23 cellular contexts compared by ENCODE assay signal in the genomic region with DNA sequence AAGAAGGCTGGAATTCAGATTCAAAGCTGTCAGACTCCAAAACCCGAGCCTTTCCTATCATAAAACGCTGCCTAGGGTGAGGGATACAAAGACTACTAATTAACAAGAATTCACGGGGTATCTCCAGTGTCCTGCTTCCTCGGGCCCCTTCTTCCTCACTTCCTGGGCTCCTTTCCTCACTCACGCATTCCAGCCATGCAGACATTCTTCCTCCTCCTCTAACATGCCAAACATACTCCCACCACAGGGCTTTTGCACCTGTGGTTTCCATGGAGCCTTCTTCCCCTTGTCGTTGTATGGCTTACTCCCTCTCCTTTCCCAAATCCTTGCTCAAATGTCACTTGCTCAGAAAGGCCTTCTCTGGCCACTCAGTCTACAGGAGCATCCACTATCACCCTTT.
DNase-seq lines count a peak whose midpoint lies in the region; ATAC-seq, FAIRE-seq and TF ChIP-seq lines count a peak whose summit lies in the region.
"Had no signal": no experiment of that assay in that cellular context is flagged by ENCODE, and none has a peak within 500 bp of the region (broad histone marks: within the 10 kb centered on the region; RNA-seq: fewer than 3 reads in every experiment).

No MANE protein-coding gene starts in this region.

- no peak overlapping the region for H4K8ac ChIP-seq in mesenchymal stem cell (ENCODE audit: low read length)

- H3K4me2 ChIP-seq in A549 (no peak overlapping the region), mesenchymal stem cell (ENCODE audit: low read length, poor library complexity, severe bottlenecking) (no peak overlapping the region)
- H3K4me2 ChIP-seq: BLaER1 had no signal

- ATAC-seq in A549 (no peak), WTC11 (peak; percentile 12; the same call in 1 of the 2 replicates), HG03196 (IDR thresholded peaks at IDR 0.05; ENCODE audit: unreplicated experiment) (no peak)
- no peak for ATAC-seq in activated T-cell treated with anti-CD3 and anti-CD28 coated beads, Interleukin-2, amount 50 U/mL, for 72 hours (replicated peaks in 1 of 2)

- no peak overlapping the region for H3K9ac ChIP-seq in mesenchymal stem cell (ENCODE audit: low read length)
- H3K9ac ChIP-seq: BLaER1 had no signal

- WGBS in A549 (ENCODE audit: missing lambda C conversion rate) = 92% methylated on average over 6 of the region's 6 CpGs
- 80% methylated on average over 6 of the region's 6 CpGs for WGBS in mesenchymal stem cell

- no peak for TF ChIP-seq POLR2A in A549 (IDR thresholded peaks at IDR 0.05; ENCODE audit: low read length)

- peak overlapping the region; percentile 22 for H2AK5ac ChIP-seq in mesenchymal stem cell (ENCODE audit: low read length, severe bottlenecking)

- H3K4me3 Mint-ChIP-seq in WTC11 = no peak overlapping the region
- H3K4me3 Mint-ChIP-seq in nephron = no peak overlapping the region
- no peak overlapping the region for H3K4me3 Mint-ChIP-seq in activated T-cell treated with anti-CD3 and anti-CD28 coated beads, Interleukin-2, amount 50 U/mL, for 72 hours
- H3K4me3 Mint-ChIP-seq: CD14-positive monocyte; CD4-positive, alpha-beta memory T cell; CD4-positive, CD25-positive, alpha-beta regulatory T cell; CD8-positive, alpha-beta memory T cell had no signal

- H3K27ac ChIP-seq in A549 (peak overlapping the region; percentile 12 to 85; a peak in 3 of 6 replicates), mesenchymal stem cell (ENCODE audit: low read length, poor library complexity, severe bottlenecking) (no peak overlapping the region)
- H3K27ac ChIP-seq: 22Rv1, BLaER1 had no signal

- H2BK120ac ChIP-seq in mesenchymal stem cell (ENCODE audit: low read depth, low read length) = no peak overlapping the region

- peaks cover 34% of the 10 kb centered on the region for H3K4me1 Mint-ChIP-seq in WTC11
- H3K4me1 Mint-ChIP-seq in nephron = peaks cover 36% of the 10 kb centered on the region
- H3K4me1 Mint-ChIP-seq in activated T-cell treated with anti-CD3 and anti-CD28 coated beads, Interleukin-2, amount 50 U/mL, for 72 hours (ENCODE audit: low read depth) = no peaks in the 10 kb centered on the region
- H3K4me1 Mint-ChIP-seq: CD14-positive monocyte; CD4-positive, alpha-beta memory T cell; CD4-positive, CD25-positive, alpha-beta regulatory T cell; CD8-positive, alpha-beta memory T cell had no signal

- H3K79me1 ChIP-seq in mesenchymal stem cell (replicated peaks; ENCODE audit: low read length, poor library complexity, severe bottlenecking) = no peaks in the 10 kb centered on the region

- H3K27ac Mint-ChIP-seq in WTC11 = no peak overlapping the region
- H3K27ac Mint-ChIP-seq in nephron = peak overlapping the region in 2 of 3 experiments; percentile 11 to 16
- H3K27ac Mint-ChIP-seq in activated T-cell treated with anti-CD3 and anti-CD28 coated beads, Interleukin-2, amount 50 U/mL, for 72 hours = no peak overlapping the region
- H3K27ac Mint-ChIP-seq: CD14-positive monocyte; CD4-positive, alpha-beta memory T cell; CD4-positive, CD25-positive, alpha-beta regulatory T cell; CD8-positive, alpha-beta memory T cell had no signal

- H3K9me3 ChIP-seq in A549 = no peaks in the 10 kb centered on the region
- no peaks in the 10 kb centered on the region for H3K9me3 ChIP-seq in mesenchymal stem cell (ENCODE audit: control insufficient read depth, low read length)
- H3K9me3 ChIP-seq: BE2C, BLaER1 had no signal

- H3K23ac ChIP-seq in mesenchymal stem cell (ENCODE audit: low read length in 2 of 2) = no peak overlapping the region

- no peak overlapping the region for H3K18ac ChIP-seq in mesenchymal stem cell (ENCODE audit: low read depth in 1 of 2, low read length in 2 of 2)

- H3K9me3 Mint-ChIP-seq in WTC11 (no peaks in the 10 kb centered on the region), nephron (no peaks in the 10 kb centered on the region)
- no peaks in the 10 kb centered on the region for H3K9me3 Mint-ChIP-seq in activated T-cell treated with anti-CD3 and anti-CD28 coated beads, Interleukin-2, amount 50 U/mL, for 72 hours
- H3K9me3 Mint-ChIP-seq: CD14-positive monocyte had no signal

- no peak overlapping the region for H2BK15ac ChIP-seq in mesenchymal stem cell (ENCODE audit: low read depth, poor library complexity, severe bottlenecking)

- no peak overlapping the region for H3K4ac ChIP-seq in mesenchymal stem cell (ENCODE audit: low read depth in 1 of 2, low read length in 2 of 2)

- no peak for TF ChIP-seq RAD21 in A549 (conservative IDR thresholded peaks at IDR 0.05 in 1 of 2, IDR thresholded peaks at IDR 0.05 in 1 of 2)

- H4K91ac ChIP-seq in mesenchymal stem cell (ENCODE audit: low read length) = no peak overlapping the region

- DNase-seq in A549 (ENCODE audit: low read depth in 1 of 2, low spot score in 1 of 2) (no peak), WTC11 (ENCODE audit: low spot score) (no peak), mesenchymal stem cell (no peak), DMS53 treated with DMSO at 0.1 percent for 48 hours (lab: John Stamatoyannopoulos, UW; ENCODE audit: unreplicated experiment) (no peak)
- no peak for DNase-seq in activated T-cell treated with anti-CD3 and anti-CD28 coated beads, Interleukin-2, amount 50 U/mL, for 72 hours
- DNase-seq: C1 segment of cervical spinal cord; CD8-positive, alpha-beta memory T cell; COR-L47; DMS 273 treated with DMSO at 0.1 percent for 48 hours; DMS153; DMS79 treated with DMSO at 0.1 percent for 48 hours; GF-D8 had no signal

- POLR2A ChIA-PET in A549 (lab: Yijun Ruan, JAX) (no interaction called here), WTC11 (lab: Charles Lee) (interaction anchor here (0.5 kb wide), 1 partner anchor 9 kb away, joined by 3 read pairs; no protein-coding TSS in a partner anchor)

- no peak overlapping the region for H2BK12ac ChIP-seq in mesenchymal stem cell (ENCODE audit: low read length in 2 of 2)

- no peak overlapping the region for H3K14ac ChIP-seq in mesenchymal stem cell (ENCODE audit: low read length in 2 of 2)

- H3K27me3 Mint-ChIP-seq in WTC11 (ENCODE audit: low read depth) = peaks cover 5% of the 10 kb centered on the region; the same call in 1 of the 2 replicates
- peaks cover 6% of the 10 kb centered on the region for H3K27me3 Mint-ChIP-seq in nephron (ENCODE audit: low read depth)
- H3K27me3 Mint-ChIP-seq in activated T-cell treated with anti-CD3 and anti-CD28 coated beads, Interleukin-2, amount 50 U/mL, for 72 hours (ENCODE audit: low read depth) = no peaks in the 10 kb centered on the region
- H3K27me3 Mint-ChIP-seq: CD4-positive, alpha-beta memory T cell; CD4-positive, CD25-positive, alpha-beta regulatory T cell had no signal

- H2AFZ ChIP-seq in mesenchymal stem cell (ENCODE audit: low read depth, low read length) = no peak overlapping the region

- H3K36me3 Mint-ChIP-seq in WTC11 (no peaks in the 10 kb centered on the region), nephron (ENCODE audit: low read depth) (no peaks in the 10 kb centered on the region)
- no peaks in the 10 kb centered on the region for H3K36me3 Mint-ChIP-seq in activated T-cell treated with anti-CD3 and anti-CD28 coated beads, Interleukin-2, amount 50 U/mL, for 72 hours (ENCODE audit: insufficient read depth in 2 of 2)
- H3K36me3 Mint-ChIP-seq: CD14-positive monocyte; CD4-positive, alpha-beta memory T cell; CD4-positive, CD25-positive, alpha-beta regulatory T cell; CD8-positive, alpha-beta memory T cell had no signal

- FAIRE-seq in A549 (lab: Jason Lieb, UNC) = no peak
- FAIRE-seq: G401.6, GM12891, GM19239 had no signal

- peaks cover 57% of the 10 kb centered on the region for H3K4me1 ChIP-seq in A549
- peaks cover 13% of the 10 kb centered on the region for H3K4me1 ChIP-seq in mesenchymal stem cell (ENCODE audit: control insufficient read depth, insufficient read depth, low read depth, low read length)
- H3K4me1 ChIP-seq: BE2C, BLaER1 had no signal

- TF ChIP-seq CTCF in A549 (IDR thresholded peaks at IDR 0.05) (no peak), WTC11 (IDR thresholded peaks at IDR 0.05) (no peak), nephron (IDR thresholded peaks at IDR 0.05; ENCODE audit: unreplicated experiment in 3 of 3) (no peak)

- H3K36me3 ChIP-seq in mesenchymal stem cell (ENCODE audit: control insufficient read depth in 1 of 2, insufficient read depth in 2 of 2, low read depth in 1 of 2, low read length in 2 of 2) = no peaks in the 10 kb centered on the region
- H3K36me3 ChIP-seq: BE2C, BLaER1 had no signal

- CTCF ChIA-PET in A549 (lab: Yijun Ruan, JAX) (interaction anchor here (0.7 to 2.8 kb wide), 7 partner anchors 8 to 76 kb away, joined by 3 to 11 read pairs (median 6); no protein-coding TSS in a partner anchor), WTC11 (lab: Charles Lee) (interaction anchor here (0.6 to 3.0 kb wide), 21 partner anchors 8 to 356 kb away, joined by 3 to 24 read pairs (median 4); no protein-coding TSS in a partner anchor)

- H3K4me3 ChIP-seq in A549 (no peak overlapping the region), mesenchymal stem cell (ENCODE audit: insufficient read depth in 1 of 2, low read depth in 1 of 2, low read length in 2 of 2) (no peak overlapping the region)
- H3K4me3 ChIP-seq: BLaER1 had no signal

- no peak overlapping the region for H2BK5ac ChIP-seq in mesenchymal stem cell (ENCODE audit: low read depth, low read length, poor library complexity, severe bottlenecking)

- H3K27me3 ChIP-seq in mesenchymal stem cell (ENCODE audit: control insufficient read depth in 1 of 2, insufficient read depth in 1 of 2, low read length in 2 of 2) = no peaks in the 10 kb centered on the region
- H3K27me3 ChIP-seq: BE2C, BLaER1 had no signal

- TF ChIP-seq EP300 in A549 (IDR thresholded peaks at IDR 0.05) = no peak

TF ChIP-seq in A549, 52 proteins besides CTCF, POLR2A, EP300 and RAD21:
- no peak for TF ChIP-seq RARB (CRISPR knock-in tag; IDR thresholded peaks at IDR 0.05)

TF ChIP-seq in WTC11, 78 proteins besides CTCF, POLR2A, EP300 and RAD21 (continues in another document):
- TF ChIP-seq SOX15 (CRISPR knock-in tag; IDR thresholded peaks at IDR 0.05) (no peak), ZNF317 (CRISPR knock-in tag; IDR thresholded peaks at IDR 0.05; ENCODE audit: borderline replicate concordance, low read depth) (no peak), NR1H2 (CRISPR knock-in tag; IDR thresholded peaks at IDR 0.05) (no peak)

Comparison
In these comparisons a context has a peak if more than half of its experiments do, and no peak if none do; other contexts are left out.
1. H3K27ac Mint-ChIP-seq: peak in nephron (2 of 3); none in WTC11 (single experiment) and activated T-cell treated with anti-CD3 and anti-CD28 coated beads, Interleukin-2, amount 50 U/mL, for 72 hours (single experiment).